In genomic region chr1:42684139-42684538, GRCh38 we compare ENCODE assay signal across 2 cellular contexts.
TF ChIP-seq lines count a peak whose summit lies in the region.

No MANE protein-coding gene starts in this region.

TF ChIP-seq in SK-N-SH treated with all-trans-retinoic acid at 6 μM for 48 hours, 23 proteins besides CTCF, POLR2A, EP300 and RAD21:
- no peak for TF ChIP-seq ZFP3 (CRISPR knock-in tag; IDR thresholded peaks at IDR 0.05)
- no peak for TF ChIP-seq SNAI2 (CRISPR knock-in tag; IDR thresholded peaks at IDR 0.05)
- no peak for TF ChIP-seq ZNF565 (CRISPR knock-in tag; conservative IDR thresholded peaks at IDR 0.05; ENCODE audit: low read depth)
- TF ChIP-seq ZNF70 (CRISPR knock-in tag; IDR thresholded peaks at IDR 0.05) = no peak
- no peak for TF ChIP-seq ARNTL (CRISPR knock-in tag; IDR thresholded peaks at IDR 0.05; ENCODE audit: borderline replicate concordance, low read depth)
- no peak for TF ChIP-seq RARB (CRISPR knock-in tag; IDR thresholded peaks at IDR 0.05)
- TF ChIP-seq TOX (CRISPR knock-in tag; IDR thresholded peaks at IDR 0.05; ENCODE audit: borderline replicate concordance) = no peak

TF ChIP-seq in H1, 55 proteins besides CTCF, POLR2A, EP300 and RAD21:
- TF ChIP-seq CHD7 (IDR thresholded peaks at IDR 0.05; ENCODE audit: insufficient replicate concordance, low read length) (no peak), YY1 (IDR thresholded peaks at IDR 0.05; ENCODE audit: low read depth, low read length) (peak; percentile 96), BACH1 (IDR thresholded peaks at IDR 0.05; ENCODE audit: low read length) (no peak), KDM5A (IDR thresholded peaks at IDR 0.05; ENCODE audit: low read length) (no peak), ATF2 (IDR thresholded peaks at IDR 0.05; ENCODE audit: low read length) (no peak)
TF ChIP-seq in H1: peak in this region for 1.
